Comparison of ENCODE assay signal across 10 cellular contexts in the genomic region with DNA sequence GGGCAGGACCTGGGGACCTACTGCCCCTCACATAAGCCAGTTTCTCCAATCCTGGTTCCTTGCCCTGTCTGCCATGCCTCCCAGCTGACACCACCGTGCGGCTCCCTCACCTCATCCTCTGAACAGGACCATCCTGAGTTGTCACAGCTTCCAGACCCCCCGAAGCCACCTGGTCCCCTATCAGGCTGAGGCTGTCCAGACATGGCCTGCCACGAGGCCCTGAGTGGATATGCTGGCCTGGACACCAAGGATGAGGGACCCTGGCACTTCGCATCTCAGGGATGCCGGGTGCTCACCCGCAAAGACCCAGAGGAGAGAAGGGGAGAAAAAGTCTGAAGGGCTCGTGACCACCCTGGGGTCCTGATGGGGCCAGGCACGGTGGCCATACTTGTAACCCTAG.
"Had no signal": no experiment of that assay in that cellular context is flagged by ENCODE, and none has a peak within 500 bp of the region (broad histone marks: within the 10 kb centered on the region; RNA-seq: fewer than 3 reads in every experiment).

No MANE protein-coding gene starts in this region.

- DNase-seq: GM23248, GOT3, H7, HFFc6, IMR-90, Karpas-422, KBM-7 had no signal

- H3K27ac Mint-ChIP-seq: HFFc6 had no signal

- H3K4me2 ChIP-seq: KMS-11 had no signal

- H3K4me3 ChIP-seq: GM23248, HAP-1 had no signal

- H3K36me3 ChIP-seq: HAP-1 had no signal

- H3K27ac ChIP-seq: GM23248, KMS-11 had no signal

- FAIRE-seq: HTR-8/SVneo had no signal

- H2AFZ ChIP-seq: GM23248 had no signal

- H3K9ac ChIP-seq: GM23248, KMS-11 had no signal

- H3K4me3 Mint-ChIP-seq: HFFc6 had no signal

- H3K9me3 ChIP-seq: HAP-1 had no signal

- H3K4me1 ChIP-seq: HAP-1 had no signal

- H3K9me3 Mint-ChIP-seq: HFFc6 had no signal
